ENCODE assay signal across 1 cellular context in genomic region chr1:6259491-6260362, GRCh38.
TF ChIP-seq lines count a peak whose summit lies in the region.

No MANE protein-coding gene starts in this region.

TF ChIP-seq in HepG2, 621 proteins besides CTCF, POLR2A, EP300 and RAD21 (continued from another document and continues in another):
- TF ChIP-seq SUZ12 (IDR thresholded peaks at IDR 0.05; ENCODE audit: low read depth, low read length) (no peak), CREB1 (IDR thresholded peaks at IDR 0.05) (peak; percentile 99), CREB1 (CRISPR knock-in tag; IDR thresholded peaks at IDR 0.05) (peak; percentile 95), ZNF558 (CRISPR knock-in tag; IDR thresholded peaks at IDR 0.05; ENCODE audit: borderline replicate concordance) (no peak), TCF12 (IDR thresholded peaks at IDR 0.05) (no peak), TCF12 (CRISPR knock-in tag; IDR thresholded peaks at IDR 0.05) (no peak), RFX3 (CRISPR knock-in tag; IDR thresholded peaks at IDR 0.05) (no peak), PBX2 (CRISPR knock-in tag; IDR thresholded peaks at IDR 0.05) (no peak), GPBP1L1 (CRISPR knock-in tag; IDR thresholded peaks at IDR 0.05) (no peak), RFX1 (IDR thresholded peaks at IDR 0.05) (no peak), ZBTB14 (CRISPR knock-in tag; IDR thresholded peaks at IDR 0.05) (no peak), ZNF747 (CRISPR knock-in tag; IDR thresholded peaks at IDR 0.05; ENCODE audit: borderline replicate concordance) (no peak), ZNF7 (CRISPR knock-in tag; IDR thresholded peaks at IDR 0.05) (no peak), ISL2 (CRISPR knock-in tag; IDR thresholded peaks at IDR 0.05) (0 out of 2 replicates have a peak, but pooled peaks have one; percentile 18), ZFP36L2 (CRISPR knock-in tag; IDR thresholded peaks at IDR 0.05) (no peak), ZNF350 (CRISPR knock-in tag; IDR thresholded peaks at IDR 0.05; ENCODE audit: borderline replicate concordance, low read depth) (no peak), ZSCAN25 (CRISPR knock-in tag; IDR thresholded peaks at IDR 0.05) (no peak), TEAD2 (CRISPR knock-in tag; IDR thresholded peaks at IDR 0.05) (no peak), ZNF224 (CRISPR knock-in tag; IDR thresholded peaks at IDR 0.05) (no peak), SIX1 (CRISPR knock-in tag; IDR thresholded peaks at IDR 0.05; ENCODE audit: borderline replicate concordance) (no peak), ZNF138 (CRISPR knock-in tag; IDR thresholded peaks at IDR 0.05; ENCODE audit: low read depth) (no peak), REST (IDR thresholded peaks at IDR 0.05; ENCODE audit: borderline replicate concordance in 1 of 2, low read depth in 1 of 2, low read length in 2 of 2) (no peak), NCOA1 (CRISPR knock-in tag; IDR thresholded peaks at IDR 0.05) (no peak), RARA (CRISPR knock-in tag; IDR thresholded peaks at IDR 0.05) (no peak), SAP130 (CRISPR knock-in tag; IDR thresholded peaks at IDR 0.05; ENCODE audit: low read depth) (no peak; the same call in 1 of the 2 replicates), RFXAP (CRISPR knock-in tag; IDR thresholded peaks at IDR 0.05; ENCODE audit: borderline replicate concordance) (no peak), HMG20B (CRISPR knock-in tag; conservative IDR thresholded peaks at IDR 0.05) (no peak), CHD4 (IDR thresholded peaks at IDR 0.05; ENCODE audit: borderline replicate concordance, low read length) (no peak), SNAPC2 (CRISPR knock-in tag; IDR thresholded peaks at IDR 0.05) (no peak), RXRA (CRISPR knock-in tag; IDR thresholded peaks at IDR 0.05) (no peak), ZNF83 (CRISPR knock-in tag; IDR thresholded peaks at IDR 0.05; ENCODE audit: borderline replicate concordance) (no peak)
- TF ChIP-seq, protein P1, sequence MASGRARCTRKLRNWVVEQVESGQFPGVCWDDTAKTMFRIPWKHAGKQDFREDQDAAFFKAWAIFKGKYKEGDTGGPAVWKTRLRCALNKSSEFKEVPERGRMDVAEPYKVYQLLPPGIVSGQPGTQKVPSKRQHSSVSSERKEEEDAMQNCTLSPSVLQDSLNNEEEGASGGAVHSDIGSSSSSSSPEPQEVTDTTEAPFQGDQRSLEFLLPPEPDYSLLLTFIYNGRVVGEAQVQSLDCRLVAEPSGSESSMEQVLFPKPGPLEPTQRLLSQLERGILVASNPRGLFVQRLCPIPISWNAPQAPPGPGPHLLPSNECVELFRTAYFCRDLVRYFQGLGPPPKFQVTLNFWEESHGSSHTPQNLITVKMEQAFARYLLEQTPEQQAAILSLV (CRISPR knock-in tag; IDR thresholded peaks at IDR 0.05; ENCODE audit: borderline replicate concordance), result no peak
- TF ChIP-seq, protein P2, sequence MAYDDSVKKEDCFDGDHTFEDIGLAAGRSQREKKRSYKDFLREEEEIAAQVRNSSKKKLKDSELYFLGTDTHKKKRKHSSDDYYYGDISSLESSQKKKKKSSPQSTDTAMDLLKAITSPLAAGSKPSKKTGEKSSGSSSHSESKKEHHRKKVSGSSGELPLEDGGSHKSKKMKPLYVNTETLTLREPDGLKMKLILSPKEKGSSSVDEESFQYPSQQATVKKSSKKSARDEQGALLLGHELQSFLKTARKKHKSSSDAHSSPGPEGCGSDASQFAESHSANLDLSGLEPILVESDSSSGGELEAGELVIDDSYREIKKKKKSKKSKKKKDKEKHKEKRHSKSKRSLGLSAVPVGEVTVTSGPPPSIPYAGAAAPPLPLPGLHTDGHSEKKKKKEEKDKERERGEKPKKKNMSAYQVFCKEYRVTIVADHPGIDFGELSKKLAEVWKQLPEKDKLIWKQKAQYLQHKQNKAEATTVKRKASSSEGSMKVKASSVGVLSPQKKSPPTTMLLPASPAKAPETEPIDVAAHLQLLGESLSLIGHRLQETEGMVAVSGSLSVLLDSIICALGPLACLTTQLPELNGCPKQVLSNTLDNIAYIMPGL (CRISPR knock-in tag; IDR thresholded peaks at IDR 0.05; ENCODE audit: borderline replicate concordance in 1 of 2, low read depth in 1 of 2), result no peak
- TF ChIP-seq, protein P3, sequence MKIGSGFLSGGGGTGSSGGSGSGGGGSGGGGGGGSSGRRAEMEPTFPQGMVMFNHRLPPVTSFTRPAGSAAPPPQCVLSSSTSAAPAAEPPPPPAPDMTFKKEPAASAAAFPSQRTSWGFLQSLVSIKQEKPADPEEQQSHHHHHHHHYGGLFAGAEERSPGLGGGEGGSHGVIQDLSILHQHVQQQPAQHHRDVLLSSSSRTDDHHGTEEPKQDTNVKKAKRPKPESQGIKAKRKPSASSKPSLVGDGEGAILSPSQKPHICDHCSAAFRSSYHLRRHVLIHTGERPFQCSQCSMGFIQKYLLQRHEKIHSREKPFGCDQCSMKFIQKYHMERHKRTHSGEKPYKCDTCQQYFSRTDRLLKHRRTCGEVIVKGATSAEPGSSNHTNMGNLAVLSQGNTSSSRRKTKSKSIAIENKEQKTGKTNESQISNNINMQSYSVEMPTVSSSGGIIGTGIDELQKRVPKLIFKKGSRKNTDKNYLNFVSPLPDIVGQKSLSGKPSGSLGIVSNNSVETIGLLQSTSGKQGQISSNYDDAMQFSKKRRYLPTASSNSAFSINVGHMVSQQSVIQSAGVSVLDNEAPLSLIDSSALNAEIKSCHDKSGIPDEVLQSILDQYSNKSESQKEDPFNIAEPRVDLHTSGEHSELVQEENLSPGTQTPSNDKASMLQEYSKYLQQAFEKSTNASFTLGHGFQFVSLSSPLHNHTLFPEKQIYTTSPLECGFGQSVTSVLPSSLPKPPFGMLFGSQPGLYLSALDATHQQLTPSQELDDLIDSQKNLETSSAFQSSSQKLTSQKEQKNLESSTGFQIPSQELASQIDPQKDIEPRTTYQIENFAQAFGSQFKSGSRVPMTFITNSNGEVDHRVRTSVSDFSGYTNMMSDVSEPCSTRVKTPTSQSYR (CRISPR knock-in tag; IDR thresholded peaks at IDR 0.05; ENCODE audit: borderline replicate concordance), result no peak
- TF ChIP-seq, protein P4, sequence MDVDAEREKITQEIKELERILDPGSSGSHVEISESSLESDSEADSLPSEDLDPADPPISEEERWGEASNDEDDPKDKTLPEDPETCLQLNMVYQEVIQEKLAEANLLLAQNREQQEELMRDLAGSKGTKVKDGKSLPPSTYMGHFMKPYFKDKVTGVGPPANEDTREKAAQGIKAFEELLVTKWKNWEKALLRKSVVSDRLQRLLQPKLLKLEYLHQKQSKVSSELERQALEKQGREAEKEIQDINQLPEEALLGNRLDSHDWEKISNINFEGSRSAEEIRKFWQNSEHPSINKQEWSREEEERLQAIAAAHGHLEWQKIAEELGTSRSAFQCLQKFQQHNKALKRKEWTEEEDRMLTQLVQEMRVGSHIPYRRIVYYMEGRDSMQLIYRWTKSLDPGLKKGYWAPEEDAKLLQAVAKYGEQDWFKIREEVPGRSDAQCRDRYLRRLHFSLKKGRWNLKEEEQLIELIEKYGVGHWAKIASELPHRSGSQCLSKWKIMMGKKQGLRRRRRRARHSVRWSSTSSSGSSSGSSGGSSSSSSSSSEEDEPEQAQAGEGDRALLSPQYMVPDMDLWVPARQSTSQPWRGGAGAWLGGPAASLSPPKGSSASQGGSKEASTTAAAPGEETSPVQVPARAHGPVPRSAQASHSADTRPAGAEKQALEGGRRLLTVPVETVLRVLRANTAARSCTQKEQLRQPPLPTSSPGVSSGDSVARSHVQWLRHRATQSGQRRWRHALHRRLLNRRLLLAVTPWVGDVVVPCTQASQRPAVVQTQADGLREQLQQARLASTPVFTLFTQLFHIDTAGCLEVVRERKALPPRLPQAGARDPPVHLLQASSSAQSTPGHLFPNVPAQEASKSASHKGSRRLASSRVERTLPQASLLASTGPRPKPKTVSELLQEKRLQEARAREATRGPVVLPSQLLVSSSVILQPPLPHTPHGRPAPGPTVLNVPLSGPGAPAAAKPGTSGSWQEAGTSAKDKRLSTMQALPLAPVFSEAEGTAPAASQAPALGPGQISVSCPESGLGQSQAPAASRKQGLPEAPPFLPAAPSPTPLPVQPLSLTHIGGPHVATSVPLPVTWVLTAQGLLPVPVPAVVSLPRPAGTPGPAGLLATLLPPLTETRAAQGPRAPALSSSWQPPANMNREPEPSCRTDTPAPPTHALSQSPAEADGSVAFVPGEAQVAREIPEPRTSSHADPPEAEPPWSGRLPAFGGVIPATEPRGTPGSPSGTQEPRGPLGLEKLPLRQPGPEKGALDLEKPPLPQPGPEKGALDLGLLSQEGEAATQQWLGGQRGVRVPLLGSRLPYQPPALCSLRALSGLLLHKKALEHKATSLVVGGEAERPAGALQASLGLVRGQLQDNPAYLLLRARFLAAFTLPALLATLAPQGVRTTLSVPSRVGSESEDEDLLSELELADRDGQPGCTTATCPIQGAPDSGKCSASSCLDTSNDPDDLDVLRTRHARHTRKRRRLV (CRISPR knock-in tag; IDR thresholded peaks at IDR 0.05), result no peak
- TF ChIP-seq, protein P5, sequence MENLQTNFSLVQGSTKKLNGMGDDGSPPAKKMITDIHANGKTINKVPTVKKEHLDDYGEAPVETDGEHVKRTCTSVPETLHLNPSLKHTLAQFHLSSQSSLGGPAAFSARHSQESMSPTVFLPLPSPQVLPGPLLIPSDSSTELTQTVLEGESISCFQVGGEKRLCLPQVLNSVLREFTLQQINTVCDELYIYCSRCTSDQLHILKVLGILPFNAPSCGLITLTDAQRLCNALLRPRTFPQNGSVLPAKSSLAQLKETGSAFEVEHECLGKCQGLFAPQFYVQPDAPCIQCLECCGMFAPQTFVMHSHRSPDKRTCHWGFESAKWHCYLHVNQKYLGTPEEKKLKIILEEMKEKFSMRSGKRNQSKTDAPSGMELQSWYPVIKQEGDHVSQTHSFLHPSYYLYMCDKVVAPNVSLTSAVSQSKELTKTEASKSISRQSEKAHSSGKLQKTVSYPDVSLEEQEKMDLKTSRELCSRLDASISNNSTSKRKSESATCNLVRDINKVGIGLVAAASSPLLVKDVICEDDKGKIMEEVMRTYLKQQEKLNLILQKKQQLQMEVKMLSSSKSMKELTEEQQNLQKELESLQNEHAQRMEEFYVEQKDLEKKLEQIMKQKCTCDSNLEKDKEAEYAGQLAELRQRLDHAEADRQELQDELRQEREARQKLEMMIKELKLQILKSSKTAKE (CRISPR knock-in tag; IDR thresholded peaks at IDR 0.05; ENCODE audit: borderline replicate concordance), result no peak
- TF ChIP-seq, protein P6, sequence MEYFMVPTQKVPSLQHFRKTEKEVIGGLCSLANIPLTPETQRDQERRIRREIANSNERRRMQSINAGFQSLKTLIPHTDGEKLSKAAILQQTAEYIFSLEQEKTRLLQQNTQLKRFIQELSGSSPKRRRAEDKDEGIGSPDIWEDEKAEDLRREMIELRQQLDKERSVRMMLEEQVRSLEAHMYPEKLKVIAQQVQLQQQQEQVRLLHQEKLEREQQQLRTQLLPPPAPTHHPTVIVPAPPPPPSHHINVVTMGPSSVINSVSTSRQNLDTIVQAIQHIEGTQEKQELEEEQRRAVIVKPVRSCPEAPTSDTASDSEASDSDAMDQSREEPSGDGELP (IDR thresholded peaks at IDR 0.05; ENCODE audit: borderline replicate concordance, low read depth), result no peak
